In the genomic region with DNA sequence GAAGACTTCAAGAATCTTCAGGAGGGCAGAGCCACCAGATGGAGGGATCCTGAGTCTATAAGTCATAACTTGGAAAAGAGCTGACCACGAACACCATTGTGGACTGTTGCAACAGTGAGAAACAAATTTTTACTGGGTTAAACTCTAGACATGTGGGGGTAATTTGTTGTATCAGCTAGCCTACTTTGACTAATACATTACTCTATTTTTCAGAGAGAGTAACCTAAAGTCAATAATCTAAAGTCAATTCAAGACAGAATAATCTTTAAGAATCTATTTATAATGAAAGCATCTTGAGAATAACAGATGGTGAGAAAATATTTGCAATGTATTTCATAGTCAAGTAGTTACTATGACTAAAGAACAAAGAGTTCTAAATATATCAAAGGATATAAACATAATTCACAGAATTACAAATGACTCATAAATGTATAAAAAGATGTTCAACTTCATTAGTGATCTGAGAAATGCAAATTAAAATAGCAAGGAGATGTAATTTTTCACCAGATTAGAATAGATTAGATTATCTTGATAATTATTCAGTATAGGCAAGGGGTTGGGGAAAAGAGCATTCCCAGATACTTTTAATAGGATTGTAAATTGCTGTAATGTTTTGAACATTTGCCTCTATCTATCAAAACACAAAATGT, we compare ENCODE assay signal across 1 cellular context.
TF ChIP-seq lines count a peak whose summit lies in the region.

No MANE protein-coding gene starts in this region.

TF ChIP-seq in H1, 55 proteins besides CTCF, POLR2A, EP300 and RAD21:
- TF ChIP-seq SRF (IDR thresholded peaks at IDR 0.05; ENCODE audit: low read depth, low read length) (no peak), TAF7 (optimal IDR thresholded peaks at IDR 0.05; ENCODE audit: borderline replicate concordance, low read depth, low read length) (no peak), TCF12 (IDR thresholded peaks at IDR 0.05; ENCODE audit: low read depth, low read length) (no peak), POU5F1 (IDR thresholded peaks at IDR 0.05; ENCODE audit: low read depth, low read length) (no peak)
